1 cellular context compared by ENCODE assay signal in genomic region chr6:34697544-34697836, GRCh38.
TF ChIP-seq lines count a peak whose summit lies in the region.

No MANE protein-coding gene starts in this region.

TF ChIP-seq in GM12878, 131 proteins besides CTCF, POLR2A, EP300 and RAD21:
- no peak for TF ChIP-seq STAT3 (IDR thresholded peaks at IDR 0.05; ENCODE audit: low read depth, low read length)
- no peak for TF ChIP-seq JUND (IDR thresholded peaks at IDR 0.05; ENCODE audit: low read depth, low read length)
- TF ChIP-seq ZBTB33 (IDR thresholded peaks at IDR 0.05), result no peak
- TF ChIP-seq IKZF2 (IDR thresholded peaks at IDR 0.05), result no peak
- TF ChIP-seq ZBTB11 (CRISPR knock-in tag; IDR thresholded peaks at IDR 0.05), result no peak
- no peak for TF ChIP-seq CEBPZ (IDR thresholded peaks at IDR 0.05; ENCODE audit: low read depth, low read length)
- no peak for TF ChIP-seq NRF1 (conservative IDR thresholded peaks at IDR 0.05; ENCODE audit: low read depth, low read length)
- no peak for TF ChIP-seq SREBF2 (IDR thresholded peaks at IDR 0.05; ENCODE audit: low read length)
- TF ChIP-seq BRCA1 (IDR thresholded peaks at IDR 0.05; ENCODE audit: low read depth, low read length), result no peak
- TF ChIP-seq SRF (IDR thresholded peaks at IDR 0.05; ENCODE audit: low read depth in 2 of 2, low read length in 2 of 2), result no peak
- TF ChIP-seq PAX5 (IDR thresholded peaks at IDR 0.05; ENCODE audit: borderline replicate concordance, low read depth, low read length), result no peak
- TF ChIP-seq ZNF274 (IDR thresholded peaks at IDR 0.05; ENCODE audit: insufficient read depth, insufficient read length), result no peak
- TF ChIP-seq RB1 (IDR thresholded peaks at IDR 0.05; ENCODE audit: borderline replicate concordance), result no peak
- no peak for TF ChIP-seq USF1 (IDR thresholded peaks at IDR 0.05; ENCODE audit: borderline replicate concordance, extremely low read length, insufficient read depth, low read depth, low read length)
- no peak for TF ChIP-seq POU2F2 (IDR thresholded peaks at IDR 0.05; ENCODE audit: borderline replicate concordance, low read depth, low read length)
- no peak for TF ChIP-seq SREBF1 (IDR thresholded peaks at IDR 0.05; ENCODE audit: low read length)
- TF ChIP-seq PML (IDR thresholded peaks at IDR 0.05; ENCODE audit: low read length), result no peak
- no peak for TF ChIP-seq NFYA (IDR thresholded peaks at IDR 0.05; ENCODE audit: borderline replicate concordance, low read depth, low read length)
- TF ChIP-seq DPF2 (IDR thresholded peaks at IDR 0.05), result no peak
